ENCODE assay signal across 16 cellular contexts in genomic region chr13:51858433-51859247, GRCh38. TPM values are rescaled to one million over a fixed set of nuclear protein-coding genes. Genes with fewer than 3 reads are reported as not detected.
A peak's percentile ranks its signal among the peaks of the same experiment; 100 is the strongest.
DNase-seq lines count a peak whose midpoint lies in the region; ATAC-seq and TF ChIP-seq lines count a peak whose summit lies in the region.
"Had no signal": no experiment of that assay in that cellular context is flagged by ENCODE, and none has a peak within 500 bp of the region (broad histone marks: within the 10 kb centered on the region; RNA-seq: fewer than 3 reads in every experiment).

No MANE protein-coding gene starts in this region.

- no TSS peak for BruUV-seq in Caco-2 (replicated peaks; lab: Mats Ljungman, UMichigan)

- H3K4me3 ChIP-seq in Caco-2 (ENCODE audit: low read depth, low read length) = no peak overlapping the region
- H3K4me3 ChIP-seq in Loucy (ENCODE audit: low read length, poor library complexity, severe bottlenecking) = no peak overlapping the region
- no peak overlapping the region for H3K4me3 ChIP-seq in adipocyte (ENCODE audit: low read length)
- no peak overlapping the region for H3K4me3 ChIP-seq in hepatocyte
- H3K4me3 ChIP-seq in GM23248 = no peak overlapping the region
- H3K4me3 ChIP-seq in gastroesophageal sphincter = no peak overlapping the region
- H3K4me3 ChIP-seq: BLaER1 had no signal

- CTCF ChIA-PET in Caco-2 (lab: Charles Lee) = interaction anchor here (0.5 to 1.0 kb wide), 2 partner anchors 262 to 270 kb away, joined by 3 to 4 read pairs; partner anchors contain the start of gene NEK5

- H3K9me3 ChIP-seq in Caco-2 = peaks cover 9% of the 10 kb centered on the region
- no peaks in the 10 kb centered on the region for H3K9me3 ChIP-seq in Loucy (ENCODE audit: insufficient read depth, low read depth, low read length)
- no peaks in the 10 kb centered on the region for H3K9me3 ChIP-seq in adipocyte (ENCODE audit: control insufficient read depth, low read length)
- H3K9me3 ChIP-seq in hepatocyte (ENCODE audit: low read depth) = no peaks in the 10 kb centered on the region
- H3K9me3 ChIP-seq in GM23248 (ENCODE audit: low read depth) = no peaks in the 10 kb centered on the region
- H3K9me3 ChIP-seq in gastroesophageal sphincter = no peaks in the 10 kb centered on the region
- H3K9me3 ChIP-seq: BLaER1 had no signal

- TF ChIP-seq EP300 in gastroesophageal sphincter (IDR thresholded peaks at IDR 0.05) = no peak

- H3K9me3 Mint-ChIP-seq in Caco-2 (ENCODE audit: unreplicated experiment) = peaks cover 11% of the 10 kb centered on the region

- H3K27me3 ChIP-seq in Caco-2 (replicated peaks; ENCODE audit: control insufficient read depth, insufficient read depth, low read length) = no peaks in the 10 kb centered on the region
- H3K27me3 ChIP-seq in Loucy (ENCODE audit: insufficient read depth, low read length, poor library complexity, severe bottlenecking) = no peaks in the 10 kb centered on the region
- H3K27me3 ChIP-seq in adipocyte (replicated peaks; ENCODE audit: control insufficient read depth, insufficient read depth, low read length) = peaks cover 16% of the 10 kb centered on the region
- H3K27me3 ChIP-seq in hepatocyte = no peaks in the 10 kb centered on the region
- H3K27me3 ChIP-seq in GM23248 (replicated peaks; ENCODE audit: insufficient read depth) = peaks cover 22% of the 10 kb centered on the region
- H3K27me3 ChIP-seq in gastroesophageal sphincter = no peaks in the 10 kb centered on the region
- H3K27me3 ChIP-seq: BLaER1 had no signal

- peak overlapping the region; percentile 59 for H3K4me3 Mint-ChIP-seq in Caco-2 (ENCODE audit: unreplicated experiment)
- H3K4me3 Mint-ChIP-seq: IgD-negative memory B cell had no signal

- H4K20me1 ChIP-seq in Loucy (ENCODE audit: insufficient read depth, low read length, poor library complexity, severe bottlenecking) = no peaks in the 10 kb centered on the region
- H4K20me1 ChIP-seq in hepatocyte (ENCODE audit: insufficient read depth, poor library complexity, severe bottlenecking) = no peaks in the 10 kb centered on the region
- no peaks in the 10 kb centered on the region for H4K20me1 ChIP-seq in GM23248 (ENCODE audit: insufficient read depth)
- H4K20me1 ChIP-seq: BLaER1 had no signal

- H3K27ac ChIP-seq in hepatocyte = no peak overlapping the region
- no peak overlapping the region for H3K27ac ChIP-seq in GM23248
- no peak overlapping the region for H3K27ac ChIP-seq in gastroesophageal sphincter
- H3K27ac ChIP-seq: BLaER1 had no signal

- TF ChIP-seq CTCF in Caco-2 (IDR thresholded peaks at IDR 0.05; ENCODE audit: insufficient read depth in 1 of 2, low read depth in 1 of 2, low read length in 1 of 2, severe bottlenecking in 1 of 2, unreplicated experiment in 1 of 2) (no peak), Loucy (conservative IDR thresholded peaks at IDR 0.05; ENCODE audit: low read length) (no peak), hepatocyte (IDR thresholded peaks at IDR 0.05; ENCODE audit: poor library complexity) (no peak), gastroesophageal sphincter (IDR thresholded peaks at IDR 0.05) (no peak)

- H3F3A ChIP-seq in Loucy (ENCODE audit: low read depth) = no peaks in the 10 kb centered on the region
- no peaks in the 10 kb centered on the region for H3F3A ChIP-seq in GM23248 (ENCODE audit: insufficient read depth)

- H2AFZ ChIP-seq in Loucy (ENCODE audit: low read length) (peak overlapping the region; percentile 62), hepatocyte (no peak overlapping the region), GM23248 (no peak overlapping the region)

- H3K4me1 Mint-ChIP-seq in Caco-2 (ENCODE audit: low read depth, unreplicated experiment) = peaks cover 39% of the 10 kb centered on the region

- POLR2A ChIA-PET in Caco-2 (lab: Charles Lee) = interaction anchor here (1.3 kb wide), 1 partner anchor 406 kb away, joined by 4 read pairs; the partner anchor contains the start of gene INTS6

- 43% methylated on average over 11 of the region's 11 CpGs for WGBS in hepatocyte (ENCODE audit: low lambda C conversion rate, missing lambda C conversion rate)
- 29 to 31% methylated on average over 11 of the region's 11 CpGs for WGBS in GM23248 (ENCODE audit: low coverage in 1 of 2, low lambda C conversion rate in 2 of 2, missing lambda C conversion rate in 2 of 2), 2 experiments
- 42% methylated on average over 10 to 11 of the region's 11 CpGs for WGBS in gastroesophageal sphincter (ENCODE audit: low coverage in 1 of 2), 2 donors

- H3K9ac ChIP-seq in Loucy (ENCODE audit: low read depth, low read length, poor library complexity, severe bottlenecking) (no peak overlapping the region), adipocyte (ENCODE audit: low read length) (no peak overlapping the region), GM23248 (no peak overlapping the region)
- H3K9ac ChIP-seq: BLaER1 had no signal

- H3K9me2 ChIP-seq in Loucy (replicated peaks; ENCODE audit: low read depth, low read length) (no peaks in the 10 kb centered on the region), hepatocyte (replicated peaks; ENCODE audit: insufficient read depth) (no peaks in the 10 kb centered on the region), GM23248 (ENCODE audit: insufficient read depth) (no peaks in the 10 kb centered on the region; the same call in 1 of the 2 replicates)

- H3K4me2 ChIP-seq in Loucy (ENCODE audit: low read depth, low read length, poor library complexity, severe bottlenecking) (no peak overlapping the region), hepatocyte (peak overlapping the region; percentile 12), GM23248 (ENCODE audit: unreplicated experiment) (no peak overlapping the region)

- H3K27ac Mint-ChIP-seq in Caco-2 (ENCODE audit: unreplicated experiment) = peak overlapping the region; percentile 25

- in situ Hi-C loops in GM23248 (cut with MboI) = no loop called here

- H3K36me3 Mint-ChIP-seq in Caco-2 (ENCODE audit: insufficient read depth, unreplicated experiment) = peaks cover 6% of the 10 kb centered on the region

- H3K79me2 ChIP-seq in Loucy (ENCODE audit: insufficient read depth, low read length) (no peaks in the 10 kb centered on the region), hepatocyte (no peaks in the 10 kb centered on the region), GM23248 (ENCODE audit: insufficient read depth) (no peaks in the 10 kb centered on the region)

- no peaks in the 10 kb centered on the region for H3K36me3 ChIP-seq in Caco-2 (ENCODE audit: control insufficient read depth, insufficient read depth, low read length)
- H3K36me3 ChIP-seq in Loucy (ENCODE audit: insufficient read depth, low read length) = no peaks in the 10 kb centered on the region
- H3K36me3 ChIP-seq in adipocyte (ENCODE audit: control insufficient read depth, insufficient read depth, low read length, severe bottlenecking) = no peaks in the 10 kb centered on the region
- H3K36me3 ChIP-seq in hepatocyte (replicated peaks; ENCODE audit: insufficient read depth, low read depth) = no peaks in the 10 kb centered on the region
- no peaks in the 10 kb centered on the region for H3K36me3 ChIP-seq in GM23248 (ENCODE audit: low read depth)
- no peaks in the 10 kb centered on the region for H3K36me3 ChIP-seq in gastroesophageal sphincter
- H3K36me3 ChIP-seq: BLaER1 had no signal

- intact Hi-C loops in Caco-2 (cut with micrococcal nuclease; ENCODE audit: unreplicated experiment) = loop anchor here (5.0 kb wide), 2 partner anchors 139 to 406 kb away; partner anchors contain the start of gene INTS6

- H3K27me3 Mint-ChIP-seq in Caco-2 (ENCODE audit: insufficient read depth, unreplicated experiment) = no peaks in the 10 kb centered on the region

- peak in 1 of 2 experiments; percentile 26 for DNase-seq in Caco-2
- peak; percentile 27 for DNase-seq in adipocyte (ENCODE audit: low read depth)
- no peak for DNase-seq in hepatocyte (ENCODE audit: low spot score)
- no peak for DNase-seq in middle frontal gyrus (ENCODE audit: extremely low spot score, low spot score)
- DNase-seq in GM23248 = no peak
- DNase-seq in activated CD8-positive, alpha-beta memory T cell treated with anti-CD3 and anti-CD28 coated beads, Interleukin-2, amount 50 U/mL, for 4 hours = no peak
- DNase-seq: NCI-H1436, NCI-H2081 treated with DMSO at 0.1 percent for 48 hours, NCI-H526 treated with DMSO at 0.1 percent for 48 hours, SHP77 had no signal

- no peak for ATAC-seq in gastroesophageal sphincter

- TF ChIP-seq POLR2A in gastroesophageal sphincter (IDR thresholded peaks at IDR 0.05) = no peak

- H3K4me1 ChIP-seq in Caco-2 = peaks cover 36% of the 10 kb centered on the region
- H3K4me1 ChIP-seq in Loucy (ENCODE audit: insufficient read depth, low read length, poor library complexity, severe bottlenecking) = peaks cover 39% of the 10 kb centered on the region
- H3K4me1 ChIP-seq in adipocyte (ENCODE audit: control insufficient read depth, insufficient read depth, low read length) = no peaks in the 10 kb centered on the region
- no peaks in the 10 kb centered on the region for H3K4me1 ChIP-seq in hepatocyte (ENCODE audit: insufficient read depth)
- no peaks in the 10 kb centered on the region for H3K4me1 ChIP-seq in GM23248 (ENCODE audit: insufficient read depth)
- H3K4me1 ChIP-seq in gastroesophageal sphincter = no peaks in the 10 kb centered on the region

RNA-seq across cellular contexts. Expression of gene CCDC70, which starts 3.1 kb away (rescaled TPM):
- total RNA-seq in Caco-2 (2022) (not detected in 2 replicates), hepatocyte (not detected in 2 replicates), gastroesophageal sphincter (not detected)
- polyA plus RNA-seq in hepatocyte (0.40 TPM in 1 of 2 replicates, not detected in the other), GM23248 (2016; fragmentation: Nextera tagmentation; extraction: Ambion mirVana) (not detected in 2 replicates)
- not detected in 2 replicates for total RNA-seq in GM23248 (2014; rRNA removed; shearing (Covaris generic))
- total RNA-seq: HT-29 had no signal
- polyA plus RNA-seq: AG04450, IgD-negative memory B cell had no signal

RNA-seq across cellular contexts. Expression of gene TMEM272, which starts 13.7 kb away (rescaled TPM):
- 0.14 and 0.23 TPM in 2 replicates for total RNA-seq in Caco-2 (2022)
- 0.16 and 0.20 TPM in 2 replicates for total RNA-seq in hepatocyte
- 0.19 and 0.23 TPM in 2 replicates for polyA plus RNA-seq in hepatocyte
- not detected in 2 replicates for total RNA-seq in GM23248 (2014; rRNA removed; shearing (Covaris generic))
- not detected in 2 replicates for polyA plus RNA-seq in GM23248 (2016; fragmentation: Nextera tagmentation; extraction: Ambion mirVana)
- total RNA-seq in gastroesophageal sphincter = under 1 TPM in 2 of 4 donors, not detected in 2; 0.13 to 0.15 TPM
- total RNA-seq: HT-29 had no signal
- polyA plus RNA-seq: AG04450, IgD-negative memory B cell had no signal

RNA-seq across cellular contexts. Expression of gene DHRS12, which starts 54.7 kb away (rescaled TPM):
- 12.5 and 14.1 TPM in 2 replicates for total RNA-seq in Caco-2 (2022)
- 4.6 and 9.8 TPM in 2 replicates for total RNA-seq in hepatocyte
- polyA plus RNA-seq in hepatocyte = 13.5 and 19.3 TPM in 2 replicates
- 1.6 and 5.7 TPM in 2 replicates for total RNA-seq in GM23248 (2014; rRNA removed; shearing (Covaris generic))
- 13.3 and 15.2 TPM in 2 replicates for polyA plus RNA-seq in GM23248 (2016; fragmentation: Nextera tagmentation; extraction: Ambion mirVana)
- total RNA-seq in gastroesophageal sphincter = 10 to 100 TPM in 3 of 4 donors, 1 to 10 TPM in 1; 9.2 to 23.3 (median 19.2) TPM
